Comparison of ENCODE assay signal across 1 cellular context in the genomic region with DNA sequence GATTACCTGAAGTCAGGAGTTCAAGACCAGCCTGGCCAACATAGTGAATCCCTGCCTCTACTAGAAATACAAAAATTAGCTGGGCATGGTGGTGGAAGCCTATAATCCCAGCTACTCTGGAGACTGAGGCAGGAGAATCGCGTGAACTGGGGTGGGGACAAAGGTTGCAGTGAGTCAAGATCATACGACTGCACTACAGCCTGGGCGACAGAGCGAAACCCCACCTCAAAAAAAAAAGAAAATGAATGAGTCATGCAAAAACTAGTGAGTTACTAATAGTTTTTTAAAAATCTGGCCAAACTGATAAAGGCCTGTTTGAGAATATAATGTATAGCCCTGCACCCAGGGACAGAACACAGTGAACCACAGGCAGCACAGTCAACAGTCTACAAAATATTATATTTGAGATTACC.
TF ChIP-seq lines count a peak whose summit lies in the region.

No MANE protein-coding gene starts in this region.

TF ChIP-seq in K562, 482 proteins besides CTCF, POLR2A, EP300 and RAD21 (continued from another document and continues in another):
- TF ChIP-seq NFATC3 (IDR thresholded peaks at IDR 0.05): no peak
- TF ChIP-seq ETV5 (CRISPR knock-in tag; IDR thresholded peaks at IDR 0.05; ENCODE audit: low read depth): no peak
- TF ChIP-seq TAF15 (IDR thresholded peaks at IDR 0.05; ENCODE audit: low read depth, low read length): no peak
- TF ChIP-seq TFAM (CRISPR knock-in tag; conservative IDR thresholded peaks at IDR 0.05): no peak
- TF ChIP-seq, protein P1, sequence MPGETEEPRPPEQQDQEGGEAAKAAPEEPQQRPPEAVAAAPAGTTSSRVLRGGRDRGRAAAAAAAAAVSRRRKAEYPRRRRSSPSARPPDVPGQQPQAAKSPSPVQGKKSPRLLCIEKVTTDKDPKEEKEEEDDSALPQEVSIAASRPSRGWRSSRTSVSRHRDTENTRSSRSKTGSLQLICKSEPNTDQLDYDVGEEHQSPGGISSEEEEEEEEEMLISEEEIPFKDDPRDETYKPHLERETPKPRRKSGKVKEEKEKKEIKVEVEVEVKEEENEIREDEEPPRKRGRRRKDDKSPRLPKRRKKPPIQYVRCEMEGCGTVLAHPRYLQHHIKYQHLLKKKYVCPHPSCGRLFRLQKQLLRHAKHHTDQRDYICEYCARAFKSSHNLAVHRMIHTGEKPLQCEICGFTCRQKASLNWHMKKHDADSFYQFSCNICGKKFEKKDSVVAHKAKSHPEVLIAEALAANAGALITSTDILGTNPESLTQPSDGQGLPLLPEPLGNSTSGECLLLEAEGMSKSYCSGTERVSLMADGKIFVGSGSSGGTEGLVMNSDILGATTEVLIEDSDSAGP (CRISPR knock-in tag; IDR thresholded peaks at IDR 0.05): no peak
- TF ChIP-seq, protein P2, sequence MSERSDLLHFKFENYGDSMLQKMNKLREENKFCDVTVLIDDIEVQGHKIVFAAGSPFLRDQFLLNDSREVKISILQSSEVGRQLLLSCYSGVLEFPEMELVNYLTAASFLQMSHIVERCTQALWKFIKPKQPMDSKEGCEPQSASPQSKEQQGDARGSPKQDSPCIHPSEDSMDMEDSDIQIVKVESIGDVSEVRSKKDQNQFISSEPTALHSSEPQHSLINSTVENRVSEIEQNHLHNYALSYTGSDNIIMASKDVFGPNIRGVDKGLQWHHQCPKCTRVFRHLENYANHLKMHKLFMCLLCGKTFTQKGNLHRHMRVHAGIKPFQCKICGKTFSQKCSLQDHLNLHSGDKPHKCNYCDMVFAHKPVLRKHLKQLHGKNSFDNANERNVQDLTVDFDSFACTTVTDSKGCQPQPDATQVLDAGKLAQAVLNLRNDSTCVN (CRISPR knock-in tag; IDR thresholded peaks at IDR 0.05): no peak
- no peak for TF ChIP-seq TCF7L2 (IDR thresholded peaks at IDR 0.05; ENCODE audit: low read depth, low read length)
- TF ChIP-seq, protein P3, sequence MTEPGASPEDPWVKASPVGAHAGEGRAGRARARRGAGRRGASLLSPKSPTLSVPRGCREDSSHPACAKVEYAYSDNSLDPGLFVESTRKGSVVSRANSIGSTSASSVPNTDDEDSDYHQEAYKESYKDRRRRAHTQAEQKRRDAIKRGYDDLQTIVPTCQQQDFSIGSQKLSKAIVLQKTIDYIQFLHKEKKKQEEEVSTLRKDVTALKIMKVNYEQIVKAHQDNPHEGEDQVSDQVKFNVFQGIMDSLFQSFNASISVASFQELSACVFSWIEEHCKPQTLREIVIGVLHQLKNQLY (CRISPR knock-in tag; conservative IDR thresholded peaks at IDR 0.05): no peak
- TF ChIP-seq MEF2A (IDR thresholded peaks at IDR 0.05; ENCODE audit: control insufficient read depth, low read depth, low read length): no peak
- no peak for TF ChIP-seq SAFB (IDR thresholded peaks at IDR 0.05; ENCODE audit: borderline replicate concordance, low read depth, low read length)
- TF ChIP-seq TEAD2 (tag; IDR thresholded peaks at IDR 0.05): no peak
- TF ChIP-seq, protein P4, sequence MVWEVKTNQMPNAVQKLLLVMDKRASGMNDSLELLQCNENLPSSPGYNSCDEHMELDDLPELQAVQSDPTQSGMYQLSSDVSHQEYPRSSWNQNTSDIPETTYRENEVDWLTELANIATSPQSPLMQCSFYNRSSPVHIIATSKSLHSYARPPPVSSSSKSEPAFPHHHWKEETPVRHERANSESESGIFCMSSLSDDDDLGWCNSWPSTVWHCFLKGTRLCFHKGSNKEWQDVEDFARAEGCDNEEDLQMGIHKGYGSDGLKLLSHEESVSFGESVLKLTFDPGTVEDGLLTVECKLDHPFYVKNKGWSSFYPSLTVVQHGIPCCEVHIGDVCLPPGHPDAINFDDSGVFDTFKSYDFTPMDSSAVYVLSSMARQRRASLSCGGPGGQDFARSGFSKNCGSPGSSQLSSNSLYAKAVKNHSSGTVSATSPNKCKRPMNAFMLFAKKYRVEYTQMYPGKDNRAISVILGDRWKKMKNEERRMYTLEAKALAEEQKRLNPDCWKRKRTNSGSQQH (CRISPR knock-in tag; IDR thresholded peaks at IDR 0.05): no peak
- no peak for TF ChIP-seq ZNF780A (CRISPR knock-in tag; IDR thresholded peaks at IDR 0.05)
- TF ChIP-seq ZNF785 (CRISPR knock-in tag; IDR thresholded peaks at IDR 0.05): no peak
- TF ChIP-seq, protein P5, sequence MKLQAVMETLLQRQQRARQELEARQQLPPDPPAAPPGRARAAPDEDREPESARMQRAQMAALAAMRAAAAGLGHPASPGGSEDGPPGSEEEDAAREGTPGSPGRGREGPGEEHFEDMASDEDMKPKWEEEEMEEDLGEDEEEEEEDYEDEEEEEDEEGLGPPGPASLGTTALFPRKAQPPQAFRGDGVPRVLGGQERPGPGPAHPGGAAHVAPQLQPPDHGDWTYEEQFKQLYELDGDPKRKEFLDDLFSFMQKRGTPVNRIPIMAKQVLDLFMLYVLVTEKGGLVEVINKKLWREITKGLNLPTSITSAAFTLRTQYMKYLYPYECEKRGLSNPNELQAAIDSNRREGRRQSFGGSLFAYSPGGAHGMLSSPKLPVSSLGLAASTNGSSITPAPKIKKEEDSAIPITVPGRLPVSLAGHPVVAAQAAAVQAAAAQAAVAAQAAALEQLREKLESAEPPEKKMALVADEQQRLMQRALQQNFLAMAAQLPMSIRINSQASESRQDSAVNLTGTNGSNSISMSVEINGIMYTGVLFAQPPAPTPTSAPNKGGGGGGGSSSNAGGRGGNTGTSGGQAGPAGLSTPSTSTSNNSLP (IDR thresholded peaks at IDR 0.05; ENCODE audit: borderline replicate concordance, low read depth, low read length): peak; percentile 17; the same call in 1 of the 2 replicates
- no peak for TF ChIP-seq SMC3 (conservative IDR thresholded peaks at IDR 0.05; ENCODE audit: insufficient read depth, low read depth, low read length)
- no peak for TF ChIP-seq ETV1 (tag; conservative IDR thresholded peaks at IDR 0.05; ENCODE audit: low read depth)
- no peak for TF ChIP-seq ELF1 (tag; IDR thresholded peaks at IDR 0.05)
- TF ChIP-seq, protein P6, sequence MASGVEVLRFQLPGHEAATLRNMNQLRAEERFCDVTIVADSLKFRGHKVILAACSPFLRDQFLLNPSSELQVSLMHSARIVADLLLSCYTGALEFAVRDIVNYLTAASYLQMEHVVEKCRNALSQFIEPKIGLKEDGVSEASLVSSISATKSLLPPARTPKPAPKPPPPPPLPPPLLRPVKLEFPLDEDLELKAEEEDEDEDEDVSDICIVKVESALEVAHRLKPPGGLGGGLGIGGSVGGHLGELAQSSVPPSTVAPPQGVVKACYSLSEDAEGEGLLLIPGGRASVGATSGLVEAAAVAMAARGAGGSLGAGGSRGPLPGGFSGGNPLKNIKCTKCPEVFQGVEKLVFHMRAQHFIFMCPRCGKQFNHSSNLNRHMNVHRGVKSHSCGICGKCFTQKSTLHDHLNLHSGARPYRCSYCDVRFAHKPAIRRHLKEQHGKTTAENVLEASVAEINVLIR (CRISPR knock-in tag; IDR thresholded peaks at IDR 0.05): no peak
- TF ChIP-seq ARID1B (IDR thresholded peaks at IDR 0.05): peak; percentile 93
- peak; percentile 73 for TF ChIP-seq HDAC2 (IDR thresholded peaks at IDR 0.05)
- no peak for TF ChIP-seq ZNF311 (CRISPR knock-in tag; IDR thresholded peaks at IDR 0.05)
- TF ChIP-seq NR2C2 (CRISPR knock-in tag; IDR thresholded peaks at IDR 0.05): no peak
- TF ChIP-seq NR2C2 (tag; IDR thresholded peaks at IDR 0.05): peak; percentile 58; the same call in 1 of the 2 replicates
- TF ChIP-seq EZH2 (IDR thresholded peaks at IDR 0.05; ENCODE audit: borderline replicate concordance, low read depth, low read length): no peak
- no peak for TF ChIP-seq ZNF668 (CRISPR knock-in tag; IDR thresholded peaks at IDR 0.05)
- no peak for TF ChIP-seq RFX1 (IDR thresholded peaks at IDR 0.05)
- no peak for TF ChIP-seq SRSF1 (IDR thresholded peaks at IDR 0.05; ENCODE audit: low read depth, low read length)
- no peak for TF ChIP-seq CEBPB (tag; IDR thresholded peaks at IDR 0.05)
- peak; percentile 95 for TF ChIP-seq SMARCA4 (IDR thresholded peaks at IDR 0.05)
- no peak for TF ChIP-seq ZNF212 (CRISPR knock-in tag; IDR thresholded peaks at IDR 0.05)
- TF ChIP-seq, protein P7, sequence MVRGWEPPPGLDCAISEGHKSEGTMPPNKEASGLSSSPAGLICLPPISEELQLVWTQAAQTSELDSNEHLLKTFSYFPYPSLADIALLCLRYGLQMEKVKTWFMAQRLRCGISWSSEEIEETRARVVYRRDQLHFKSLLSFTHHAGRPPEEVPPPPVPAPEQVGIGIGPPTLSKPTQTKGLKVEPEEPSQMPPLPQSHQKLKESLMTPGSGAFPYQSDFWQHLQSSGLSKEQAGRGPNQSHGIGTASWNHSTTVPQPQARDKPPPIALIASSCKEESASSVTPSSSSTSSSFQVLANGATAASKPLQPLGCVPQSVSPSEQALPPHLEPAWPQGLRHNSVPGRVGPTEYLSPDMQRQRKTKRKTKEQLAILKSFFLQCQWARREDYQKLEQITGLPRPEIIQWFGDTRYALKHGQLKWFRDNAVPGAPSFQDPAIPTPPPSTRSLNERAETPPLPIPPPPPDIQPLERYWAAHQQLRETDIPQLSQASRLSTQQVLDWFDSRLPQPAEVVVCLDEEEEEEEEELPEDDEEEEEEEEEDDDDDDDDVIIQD (CRISPR knock-in tag; IDR thresholded peaks at IDR 0.05): no peak
- TF ChIP-seq, protein P8, sequence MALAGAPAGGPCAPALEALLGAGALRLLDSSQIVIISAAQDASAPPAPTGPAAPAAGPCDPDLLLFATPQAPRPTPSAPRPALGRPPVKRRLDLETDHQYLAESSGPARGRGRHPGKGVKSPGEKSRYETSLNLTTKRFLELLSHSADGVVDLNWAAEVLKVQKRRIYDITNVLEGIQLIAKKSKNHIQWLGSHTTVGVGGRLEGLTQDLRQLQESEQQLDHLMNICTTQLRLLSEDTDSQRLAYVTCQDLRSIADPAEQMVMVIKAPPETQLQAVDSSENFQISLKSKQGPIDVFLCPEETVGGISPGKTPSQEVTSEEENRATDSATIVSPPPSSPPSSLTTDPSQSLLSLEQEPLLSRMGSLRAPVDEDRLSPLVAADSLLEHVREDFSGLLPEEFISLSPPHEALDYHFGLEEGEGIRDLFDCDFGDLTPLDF (CRISPR knock-in tag; IDR thresholded peaks at IDR 0.05): no peak
- TF ChIP-seq STAT5B (CRISPR knock-in tag; IDR thresholded peaks at IDR 0.05): no peak
- TF ChIP-seq RHOXF2B (CRISPR knock-in tag; conservative IDR thresholded peaks at IDR 0.05): no peak
- TF ChIP-seq, protein P9, sequence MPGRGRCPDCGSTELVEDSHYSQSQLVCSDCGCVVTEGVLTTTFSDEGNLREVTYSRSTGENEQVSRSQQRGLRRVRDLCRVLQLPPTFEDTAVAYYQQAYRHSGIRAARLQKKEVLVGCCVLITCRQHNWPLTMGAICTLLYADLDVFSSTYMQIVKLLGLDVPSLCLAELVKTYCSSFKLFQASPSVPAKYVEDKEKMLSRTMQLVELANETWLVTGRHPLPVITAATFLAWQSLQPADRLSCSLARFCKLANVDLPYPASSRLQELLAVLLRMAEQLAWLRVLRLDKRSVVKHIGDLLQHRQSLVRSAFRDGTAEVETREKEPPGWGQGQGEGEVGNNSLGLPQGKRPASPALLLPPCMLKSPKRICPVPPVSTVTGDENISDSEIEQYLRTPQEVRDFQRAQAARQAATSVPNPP (IDR thresholded peaks at IDR 0.05; ENCODE audit: borderline replicate concordance, insufficient read depth, insufficient read length): no peak
- TF ChIP-seq, protein P10, sequence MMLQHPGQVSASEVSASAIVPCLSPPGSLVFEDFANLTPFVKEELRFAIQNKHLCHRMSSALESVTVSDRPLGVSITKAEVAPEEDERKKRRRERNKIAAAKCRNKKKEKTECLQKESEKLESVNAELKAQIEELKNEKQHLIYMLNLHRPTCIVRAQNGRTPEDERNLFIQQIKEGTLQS (IDR thresholded peaks at IDR 0.05): peak; percentile 93
- TF ChIP-seq, protein P10 (CRISPR knock-in tag; conservative IDR thresholded peaks at IDR 0.05): 0 out of 2 replicates have a peak, but pooled peaks have one; percentile 52
- no peak for TF ChIP-seq HDGF (IDR thresholded peaks at IDR 0.05)
- TF ChIP-seq MTA3 (IDR thresholded peaks at IDR 0.05; ENCODE audit: borderline replicate concordance): no peak
- TF ChIP-seq, protein P11, sequence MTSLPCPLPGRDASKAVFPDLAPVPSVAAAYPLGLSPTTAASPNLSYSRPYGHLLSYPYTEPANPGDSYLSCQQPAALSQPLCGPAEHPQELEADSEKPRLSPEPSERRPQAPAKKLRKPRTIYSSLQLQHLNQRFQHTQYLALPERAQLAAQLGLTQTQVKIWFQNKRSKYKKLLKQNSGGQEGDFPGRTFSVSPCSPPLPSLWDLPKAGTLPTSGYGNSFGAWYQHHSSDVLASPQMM (CRISPR knock-in tag; IDR thresholded peaks at IDR 0.05): no peak
- TF ChIP-seq, protein P12, sequence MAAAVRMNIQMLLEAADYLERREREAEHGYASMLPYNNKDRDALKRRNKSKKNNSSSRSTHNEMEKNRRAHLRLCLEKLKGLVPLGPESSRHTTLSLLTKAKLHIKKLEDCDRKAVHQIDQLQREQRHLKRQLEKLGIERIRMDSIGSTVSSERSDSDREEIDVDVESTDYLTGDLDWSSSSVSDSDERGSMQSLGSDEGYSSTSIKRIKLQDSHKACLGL (CRISPR knock-in tag; IDR thresholded peaks at IDR 0.05; ENCODE audit: borderline replicate concordance, poor library complexity, severe bottlenecking): no peak
- TF ChIP-seq DPF2 (IDR thresholded peaks at IDR 0.05): peak; percentile 93
- no peak for TF ChIP-seq CHCHD3 (CRISPR knock-in tag; IDR thresholded peaks at IDR 0.05)
- TF ChIP-seq NR2F6 (CRISPR knock-in tag; IDR thresholded peaks at IDR 0.05): no peak
- no peak for TF ChIP-seq ZNF436 (CRISPR knock-in tag; IDR thresholded peaks at IDR 0.05)
- no peak for TF ChIP-seq ZNF695 (CRISPR knock-in tag; IDR thresholded peaks at IDR 0.05)
- TF ChIP-seq, protein P13, sequence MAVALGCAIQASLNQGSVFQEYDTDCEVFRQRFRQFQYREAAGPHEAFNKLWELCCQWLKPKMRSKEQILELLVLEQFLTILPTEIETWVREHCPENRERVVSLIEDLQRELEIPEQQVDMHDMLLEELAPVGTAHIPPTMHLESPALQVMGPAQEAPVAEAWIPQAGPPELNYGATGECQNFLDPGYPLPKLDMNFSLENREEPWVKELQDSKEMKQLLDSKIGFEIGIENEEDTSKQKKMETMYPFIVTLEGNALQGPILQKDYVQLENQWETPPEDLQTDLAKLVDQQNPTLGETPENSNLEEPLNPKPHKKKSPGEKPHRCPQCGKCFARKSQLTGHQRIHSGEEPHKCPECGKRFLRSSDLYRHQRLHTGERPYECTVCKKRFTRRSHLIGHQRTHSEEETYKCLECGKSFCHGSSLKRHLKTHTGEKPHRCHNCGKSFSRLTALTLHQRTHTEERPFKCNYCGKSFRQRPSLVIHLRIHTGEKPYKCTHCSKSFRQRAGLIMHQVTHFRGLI (CRISPR knock-in tag; IDR thresholded peaks at IDR 0.05): no peak
- no peak for TF ChIP-seq EWSR1 (IDR thresholded peaks at IDR 0.05; ENCODE audit: borderline replicate concordance, low read depth, partially characterized antibody)
- TF ChIP-seq ZNF699 (CRISPR knock-in tag; IDR thresholded peaks at IDR 0.05; ENCODE audit: insufficient replicate concordance): no peak
- no peak for TF ChIP-seq CREB1 (IDR thresholded peaks at IDR 0.05)
- TF ChIP-seq CREB1 (CRISPR knock-in tag; IDR thresholded peaks at IDR 0.05): no peak
- TF ChIP-seq TAF7 (tag; IDR thresholded peaks at IDR 0.05): no peak
- no peak for TF ChIP-seq BACH1 (tag; IDR thresholded peaks at IDR 0.05)
